In the genomic region with DNA sequence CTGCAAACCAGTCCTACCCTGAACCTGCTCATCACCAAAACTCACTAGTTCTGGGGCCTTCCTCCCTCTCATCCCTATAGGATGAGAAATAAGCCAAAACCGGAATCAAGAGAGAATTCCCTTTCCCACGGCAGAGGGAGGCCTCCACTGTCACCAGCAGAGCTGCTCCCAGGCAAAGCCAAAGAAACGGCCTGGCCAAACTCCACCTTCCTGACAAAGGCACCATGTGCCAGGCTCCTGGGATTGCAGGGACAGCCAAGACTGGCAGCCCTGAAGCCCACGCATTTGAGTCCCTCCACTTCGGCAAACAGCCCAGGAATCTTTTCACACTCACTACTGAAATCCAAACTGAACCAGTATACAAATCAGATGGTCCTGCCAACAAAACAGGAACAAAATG, we compare ENCODE assay signal across 12 cellular contexts. TPM values are rescaled to one million over a fixed set of nuclear protein-coding genes. Genes with fewer than 3 reads are reported as not detected.
A peak's percentile ranks its signal among the peaks of the same experiment; 100 is the strongest.
DNase-seq lines count a peak whose midpoint lies in the region; ATAC-seq and TF ChIP-seq lines count a peak whose summit lies in the region.
"Had no signal": no experiment of that assay in that cellular context is flagged by ENCODE, and none has a peak within 500 bp of the region (broad histone marks: within the 10 kb centered on the region; RNA-seq: fewer than 3 reads in every experiment).

No MANE protein-coding gene starts in this region.

- no peak for TF ChIP-seq EP300 in transverse colon (IDR thresholded peaks at IDR 0.05; ENCODE audit: low read depth)

- H3K4me3 ChIP-seq in right lobe of liver = peak overlapping the region; percentile 9 to 50 (median 47)
- peak overlapping the region; percentile 54 for H3K4me3 ChIP-seq in thoracic aorta
- H3K4me3 ChIP-seq in transverse colon = no peak overlapping the region

- no peak overlapping the region for H3K27ac ChIP-seq in caudate nucleus (ENCODE audit: low read depth, low read length)
- peak overlapping the region; percentile 76 to 87 (median 80) for H3K27ac ChIP-seq in right lobe of liver
- H3K27ac ChIP-seq in thoracic aorta = peak overlapping the region; percentile 72 to 84
- no peak overlapping the region for H3K27ac ChIP-seq in transverse colon

- in situ Hi-C loops in transverse colon (cut with MboI; ENCODE audit: low pct_ligation_motif_present in 1 of 4, low pct_unique_long_range_greater_than_20kb in 1 of 4, low sequenced_read_pairs in 3 of 4) = loop anchor here in 1 of 4 donors (25.0 kb wide), 1 partner anchor 100 kb away; no protein-coding TSS in a partner anchor

- peak in 1 of 4 donors; percentile 13 for TF ChIP-seq CTCF in right lobe of liver (IDR thresholded peaks at IDR 0.05)
- TF ChIP-seq CTCF in thoracic aorta (IDR thresholded peaks at IDR 0.05) = no peak
- TF ChIP-seq CTCF in transverse colon (IDR thresholded peaks at IDR 0.05) = no peak

- intact Hi-C loops in right lobe of liver (cut with DNase I) = loop anchor here in 1 of 2 donors (5.0 kb wide), 1 partner anchor 45 kb away; no protein-coding TSS in a partner anchor
- intact Hi-C loops in transverse colon (cut with DNase I; ENCODE audit: low total_unique reads) = no loop called here

- H3K27me3 ChIP-seq in right lobe of liver (no peaks in the 10 kb centered on the region), thoracic aorta (replicated peaks; ENCODE audit: insufficient read depth) (no peaks in the 10 kb centered on the region), transverse colon (no peaks in the 10 kb centered on the region)

- TF ChIP-seq POLR2A in right lobe of liver (IDR thresholded peaks at IDR 0.05) = peak; percentile 54
- no peak for TF ChIP-seq POLR2A in transverse colon (IDR thresholded peaks at IDR 0.05)

- no peaks in the 10 kb centered on the region for H3K36me3 ChIP-seq in right lobe of liver
- H3K36me3 ChIP-seq in thoracic aorta = no peaks in the 10 kb centered on the region
- no peaks in the 10 kb centered on the region for H3K36me3 ChIP-seq in transverse colon

- ATAC-seq in right lobe of liver (peak; percentile 69 to 84 (median 80)), thoracic aorta (ENCODE audit: insufficient number of reproducible peaks, low FRiP score, low read depth) (no peak)
- no peak for ATAC-seq in stimulated activated naive CD8-positive, alpha-beta T cell treated with anti-CD3 and anti-CD28 coated beads, Interleukin-15, Interleukin-2, amounts not matched to agents 100 U/mL and 50 U/mL, for 24 hours
- ATAC-seq: naive thymus-derived CD8-positive, alpha-beta T cell had no signal

- H3K4me1 ChIP-seq in right lobe of liver (peaks cover 0 to 52% (median 13%) of the 10 kb centered on the region in 4 donors), thoracic aorta (ENCODE audit: control insufficient read depth in 1 of 2, low read depth in 2 of 2) (peaks cover 20 to 52% of the 10 kb centered on the region in 2 donors), transverse colon (peaks cover 4 to 27% (median 13%) of the 10 kb centered on the region in 4 donors)

- 9% methylated on average over 4 of the region's 5 CpGs for WGBS in right lobe of liver (ENCODE audit: insufficient coverage, low coverage, low lambda C conversion rate, missing lambda C conversion rate)
- WGBS in transverse colon (ENCODE audit: low coverage in 1 of 2), 2 donors = 63% methylated on average over 5 of the region's 5 CpGs; no CpG with 5 or more reads in 1 of the 2 donors

- no peaks in the 10 kb centered on the region for H3K9me3 ChIP-seq in right lobe of liver
- H3K9me3 ChIP-seq in thoracic aorta = no peaks in the 10 kb centered on the region
- H3K9me3 ChIP-seq in transverse colon = no peaks in the 10 kb centered on the region

- DNase-seq in NCI-H526 (lab: John Stamatoyannopoulos, UW) (peak; percentile 39 to 76), caudate nucleus (lab: John Stamatoyannopoulos, UW) (peak in 31 of 61 donors; percentile 5 to 69 (median 25)), right lobe of liver (peak; percentile 79 to 92 (median 91)), thoracic aorta (ENCODE audit: low spot score) (no peak), transverse colon (no peak), D341Med (ENCODE audit: low spot score) (no peak)
- DNase-seq in stimulated activated naive CD8-positive, alpha-beta T cell treated with anti-CD3 and anti-CD28 coated beads, Interleukin-15, Interleukin-2, amounts not matched to agents 100 U/mL and 50 U/mL, for 24 hours = no peak
- DNase-seq: activated T-cell treated with anti-CD3 and anti-CD28 coated beads for 4 hours; erythroblast; Karpas-422; naive thymus-derived CD8-positive, alpha-beta T cell; stimulated activated CD4-positive, alpha-beta T cell treated with anti-CD3 and anti-CD28 coated beads, Interleukin-15, amount 100 ng/mL, for 24 hours had no signal

RNA-seq across cellular contexts. Expression of gene SMCO4, which starts 6.2 kb away (rescaled TPM):
- total RNA-seq in right lobe of liver = 100 to 1,000 TPM in 1 of 6 experiments, 10 to 100 TPM in 5; 43.5 to 106 (median 51.8) TPM
- total RNA-seq in thoracic aorta = 10 to 100 TPM in 1 of 2 donors, 1 to 10 TPM in 1; 9.7 to 80.1 TPM
- total RNA-seq in transverse colon = 10 to 100 TPM in 3 of 4 donors, not detected in 1; 33.3 to 80.4 (median 37.0) TPM

Comparison
In these comparisons a context has a peak if more than half of its experiments do, and no peak if none do; other contexts are left out.
1. DNase-seq: peak in NCI-H526 (2 of 2), caudate nucleus (31 of 61) and right lobe of liver (3 of 3); none in thoracic aorta (single experiment), stimulated activated naive CD8-positive, alpha-beta T cell treated with anti-CD3 and anti-CD28 coated beads, Interleukin-15, Interleukin-2, amounts not matched to agents 100 U/mL and 50 U/mL, for 24 hours (single experiment), transverse colon (single experiment) and D341Med (single experiment).
2. H3K27ac ChIP-seq: peak in right lobe of liver (3 of 3) and thoracic aorta (2 of 2); none in caudate nucleus (single experiment) and transverse colon (0 of 4).
3. ATAC-seq: peak in right lobe of liver (4 of 4); none in thoracic aorta (single experiment) and stimulated activated naive CD8-positive, alpha-beta T cell treated with anti-CD3 and anti-CD28 coated beads, Interleukin-15, Interleukin-2, amounts not matched to agents 100 U/mL and 50 U/mL, for 24 hours (single experiment).
4. H3K4me3 ChIP-seq: peak in right lobe of liver (3 of 3) and thoracic aorta (single experiment); none in transverse colon (0 of 4).